8 cellular contexts compared by ENCODE assay signal in genomic region chr7:77154917-77155463, GRCh38. TPM values are rescaled to one million over a fixed set of nuclear protein-coding genes. Genes with fewer than 3 reads are reported as not detected.
A peak's percentile ranks its signal among the peaks of the same experiment; 100 is the strongest.
DNase-seq lines count a peak whose midpoint lies in the region; ATAC-seq and TF ChIP-seq lines count a peak whose summit lies in the region.
"Not testable (repeated sequence)": the region's sequence is repeated elsewhere in the genome, so short reads cannot be mapped to it uniquely, and the experiment has no call there.
"Had no signal": no experiment of that assay in that cellular context is flagged by ENCODE, and none has a peak within 500 bp of the region (broad histone marks: within the 10 kb centered on the region; RNA-seq: fewer than 3 reads in every experiment).

No MANE protein-coding gene starts in this region.

- H3K79me2 ChIP-seq in neural progenitor cell (ENCODE audit: low read depth) = not testable (repeated sequence)

- not testable (repeated sequence) for H3K27ac ChIP-seq in neural progenitor cell

- not testable (repeated sequence) for H3K27ac Mint-ChIP-seq in T-cell
- peak overlapping the region in 1 of 2 donors; percentile 20 for H3K27ac Mint-ChIP-seq in effector memory CD8-positive, alpha-beta T cell
- peak overlapping the region; percentile 60 for H3K27ac Mint-ChIP-seq in neural progenitor cell

- not testable (repeated sequence) for H3K4me2 ChIP-seq in neural progenitor cell

- not testable (repeated sequence) for DNase-seq in T-cell; effector memory CD8-positive, alpha-beta T cell; neural progenitor cell (ENCODE audit: low spot score)

- H3K36me3 ChIP-seq in neural progenitor cell = not testable (repeated sequence)

- H3K27me3 ChIP-seq in neural progenitor cell = not testable (repeated sequence)

- H3K9me3 ChIP-seq in neural progenitor cell (ENCODE audit: low read depth) = not testable (repeated sequence)

- not testable (repeated sequence) for H3K36me3 Mint-ChIP-seq in T-cell; effector memory CD8-positive, alpha-beta T cell (ENCODE audit: insufficient read depth); neural progenitor cell

- peak; percentile 67 for ATAC-seq in GM18867 (IDR thresholded peaks at IDR 0.05; ENCODE audit: unreplicated experiment)
- peak; percentile 48 for ATAC-seq in GM21576 (IDR thresholded peaks at IDR 0.05; ENCODE audit: unreplicated experiment)
- ATAC-seq in HG02981 (IDR thresholded peaks at IDR 0.05; ENCODE audit: unreplicated experiment) = peak; percentile 78
- ATAC-seq in HG03565 (IDR thresholded peaks at IDR 0.05; ENCODE audit: unreplicated experiment) = peak; percentile 52
- ATAC-seq in T-cell (replicated peaks in 1 of 4) = peak in 3 of 4 experiments; percentile 17 to 63 (median 32)
- peak; percentile 86 for ATAC-seq in effector memory CD8-positive, alpha-beta T cell (replicated peaks)

- not testable (repeated sequence) for TF ChIP-seq CTCF in neural progenitor cell (IDR thresholded peaks at IDR 0.05)

- H3F3A ChIP-seq in neural progenitor cell (ENCODE audit: low read depth) = not testable (repeated sequence)

- H2AFZ ChIP-seq in neural progenitor cell (replicated peaks) = not testable (repeated sequence)

- POLR2A ChIA-PET in T-cell (lab: Charles Lee) = not testable (repeated sequence)

- H3K9me3 Mint-ChIP-seq in T-cell; effector memory CD8-positive, alpha-beta T cell; neural progenitor cell: not testable (repeated sequence)

- H3K4me1 Mint-ChIP-seq in T-cell = peaks cover 0 to 13% (median 8%) of the 10 kb centered on the region in 3 donors
- H3K4me1 Mint-ChIP-seq in effector memory CD8-positive, alpha-beta T cell (ENCODE audit: low read depth in 2 of 2) = peaks cover 7 to 11% of the 10 kb centered on the region in 2 donors
- not testable (repeated sequence) for H3K4me1 Mint-ChIP-seq in neural progenitor cell

- not testable (repeated sequence) for H3K4me3 Mint-ChIP-seq in T-cell; effector memory CD8-positive, alpha-beta T cell; neural progenitor cell

- not testable (repeated sequence) for H3K27me3 Mint-ChIP-seq in T-cell; effector memory CD8-positive, alpha-beta T cell; neural progenitor cell (ENCODE audit: insufficient read depth, low read depth)

- H3K9ac ChIP-seq in neural progenitor cell = not testable (repeated sequence)

- CTCF ChIA-PET in T-cell (lab: Charles Lee) = not testable (repeated sequence)

- H4K20me1 ChIP-seq in neural progenitor cell (ENCODE audit: low read depth) = not testable (repeated sequence)

- not testable (repeated sequence) for H3K4me1 ChIP-seq in neural progenitor cell

- not testable (repeated sequence) for H3K4me3 ChIP-seq in neural progenitor cell

RNA-seq across cellular contexts. Expression of gene CCDC146, which starts 32.6 kb away (rescaled TPM):
- total RNA-seq in T-cell (10 to 100 TPM; 10.6 to 14.7 (median 14.1) TPM), neural progenitor cell (ENCODE audit: low replicate concordance) (2.1 and 6.1 TPM in 2 replicates)

RNA-seq across cellular contexts. Expression of gene FGL2, which starts 44.6 kb away (rescaled TPM):
- total RNA-seq in T-cell (1 to 10 TPM; 2.0 to 3.1 (median 2.5) TPM), neural progenitor cell (ENCODE audit: low replicate concordance) (not detected in 2 replicates)
- total RNA-seq: G401 had no signal

Comparison
In these comparisons a context has a peak if more than half of its experiments do, and no peak if none do; other contexts are left out.
1. ATAC-seq: peak in every context shown above with its lines; median percentile 86 in effector memory CD8-positive, alpha-beta T cell; 78 in HG02981; 67 in GM18867; 52 in HG03565; 48 in GM21576; 32 in T-cell.